In genomic region chr20:51587145-51587544, GRCh38 we compare ENCODE assay signal across 1 cellular context.
TF ChIP-seq lines count a peak whose summit lies in the region.

No MANE protein-coding gene starts in this region.

TF ChIP-seq in IMR-90, 13 proteins besides CTCF, POLR2A, EP300 and RAD21:
- TF ChIP-seq RFX5 (IDR thresholded peaks at IDR 0.05; ENCODE audit: low read depth, low read length), result no peak
- no peak for TF ChIP-seq FOS (IDR thresholded peaks at IDR 0.05; ENCODE audit: low read depth, low read length)
- no peak for TF ChIP-seq CHD1 (IDR thresholded peaks at IDR 0.05; ENCODE audit: low read depth, low read length)
- TF ChIP-seq CEBPB (IDR thresholded peaks at IDR 0.05; ENCODE audit: low read depth, low read length), result no peak
- no peak for TF ChIP-seq USF2 (IDR thresholded peaks at IDR 0.05; ENCODE audit: low read depth, low read length)
- no peak for TF ChIP-seq ELK1 (IDR thresholded peaks at IDR 0.05; ENCODE audit: borderline replicate concordance, low read depth, low read length)
- TF ChIP-seq BHLHE40 (IDR thresholded peaks at IDR 0.05; ENCODE audit: low read depth, low read length), result no peak
- no peak for TF ChIP-seq RCOR1 (IDR thresholded peaks at IDR 0.05; ENCODE audit: insufficient replicate concordance, low read length)
- TF ChIP-seq SMC3 (IDR thresholded peaks at IDR 0.05; ENCODE audit: low read depth, low read length), result no peak
- TF ChIP-seq NFE2L2 (IDR thresholded peaks at IDR 0.05; ENCODE audit: low read depth, low read length), result no peak
- TF ChIP-seq MAFK (IDR thresholded peaks at IDR 0.05; ENCODE audit: low read depth, low read length), result no peak
- TF ChIP-seq MAZ (IDR thresholded peaks at IDR 0.05; ENCODE audit: borderline replicate concordance, low read depth, low read length), result no peak
- no peak for TF ChIP-seq MXI1 (IDR thresholded peaks at IDR 0.05; ENCODE audit: borderline replicate concordance, low read depth, low read length)
